1 cellular context compared by ENCODE assay signal in the genomic region with DNA sequence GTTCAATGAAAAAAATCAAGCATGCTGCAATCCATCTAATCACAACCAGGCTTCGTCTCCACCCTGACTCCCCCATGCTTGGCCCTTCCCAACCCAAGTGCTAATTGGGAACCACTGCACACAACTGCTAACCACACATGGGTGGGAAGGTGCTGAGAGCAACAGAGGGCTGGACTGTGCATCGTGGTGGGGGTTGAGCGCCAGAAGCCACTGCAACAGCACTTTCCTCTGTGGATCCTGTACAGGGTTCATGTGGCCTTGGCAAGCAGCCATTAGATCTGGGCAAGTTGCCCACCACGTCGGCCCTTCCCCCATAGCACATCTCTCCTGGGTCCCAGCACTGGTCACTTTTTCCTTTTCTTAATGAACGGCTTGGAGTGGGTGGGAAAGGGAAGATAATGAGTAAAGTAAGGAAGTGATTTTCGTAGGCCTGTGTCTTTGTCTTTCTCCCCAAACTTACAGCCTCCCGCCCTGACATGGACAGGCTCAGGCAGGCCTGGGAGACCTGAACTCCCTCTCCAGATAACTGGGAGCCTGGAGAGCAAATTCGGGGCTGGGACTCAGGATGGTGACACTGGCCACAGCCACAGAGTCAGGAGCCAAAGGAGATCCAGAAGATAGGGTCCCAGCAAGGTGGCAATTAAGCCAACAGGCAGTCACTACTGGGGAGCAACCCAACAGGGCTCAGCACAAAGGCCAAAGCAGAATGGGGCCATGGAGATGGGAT.
TF ChIP-seq lines count a peak whose summit lies in the region.

No MANE protein-coding gene starts in this region.

TF ChIP-seq in HepG2, 621 proteins besides CTCF, POLR2A, EP300 and RAD21 (continued from another document and continues in another):
- TF ChIP-seq, protein P1, sequence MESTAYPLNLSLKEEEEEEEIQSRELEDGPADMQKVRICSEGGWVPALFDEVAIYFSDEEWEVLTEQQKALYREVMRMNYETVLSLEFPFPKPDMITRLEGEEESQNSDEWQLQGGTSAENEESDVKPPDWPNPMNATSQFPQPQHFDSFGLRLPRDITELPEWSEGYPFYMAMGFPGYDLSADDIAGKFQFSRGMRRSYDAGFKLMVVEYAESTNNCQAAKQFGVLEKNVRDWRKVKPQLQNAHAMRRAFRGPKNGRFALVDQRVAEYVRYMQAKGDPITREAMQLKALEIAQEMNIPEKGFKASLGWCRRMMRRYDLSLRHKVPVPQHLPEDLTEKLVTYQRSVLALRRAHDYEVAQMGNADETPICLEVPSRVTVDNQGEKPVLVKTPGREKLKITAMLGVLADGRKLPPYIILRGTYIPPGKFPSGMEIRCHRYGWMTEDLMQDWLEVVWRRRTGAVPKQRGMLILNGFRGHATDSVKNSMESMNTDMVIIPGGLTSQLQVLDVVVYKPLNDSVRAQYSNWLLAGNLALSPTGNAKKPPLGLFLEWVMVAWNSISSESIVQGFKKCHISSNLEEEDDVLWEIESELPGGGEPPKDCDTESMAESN (CRISPR knock-in tag; conservative IDR thresholded peaks at IDR 0.05), result no peak
- TF ChIP-seq ZNF331 (CRISPR knock-in tag; IDR thresholded peaks at IDR 0.05) (no peak), ESRRA (CRISPR knock-in tag; IDR thresholded peaks at IDR 0.05; ENCODE audit: low read depth) (no peak), SMC3 (IDR thresholded peaks at IDR 0.05; ENCODE audit: low read length) (no peak), MEF2D (CRISPR knock-in tag; IDR thresholded peaks at IDR 0.05) (no peak), TEAD2 (CRISPR knock-in tag; IDR thresholded peaks at IDR 0.05) (no peak), ZNF776 (CRISPR knock-in tag; IDR thresholded peaks at IDR 0.05) (no peak), ARHGAP35 (CRISPR knock-in tag; IDR thresholded peaks at IDR 0.05; ENCODE audit: borderline replicate concordance) (no peak), YEATS4 (CRISPR knock-in tag; IDR thresholded peaks at IDR 0.05; ENCODE audit: borderline replicate concordance) (no peak), NR2F6 (IDR thresholded peaks at IDR 0.05) (no peak), NR2F6 (CRISPR knock-in tag; IDR thresholded peaks at IDR 0.05) (peak; percentile 30; the same call in 1 of the 2 replicates), PPARG (CRISPR knock-in tag; conservative IDR thresholded peaks at IDR 0.05) (no peak), RBFOX2 (IDR thresholded peaks at IDR 0.05; ENCODE audit: low read depth, low read length) (no peak), FOXM1 (CRISPR knock-in tag; IDR thresholded peaks at IDR 0.05) (no peak), PHB2 (IDR thresholded peaks at IDR 0.05; ENCODE audit: partially characterized antibody) (no peak), ZNF724P (CRISPR knock-in tag; IDR thresholded peaks at IDR 0.05; ENCODE audit: borderline replicate concordance) (0 out of 2 replicates have a peak, but pooled peaks have one; percentile 15), HHEX (CRISPR knock-in tag; IDR thresholded peaks at IDR 0.05) (no peak), HNF4A (CRISPR knock-in tag; IDR thresholded peaks at IDR 0.05) (peak; percentile 60), HNRNPK (IDR thresholded peaks at IDR 0.05; ENCODE audit: low read depth, low read length, poor library complexity, severe bottlenecking) (no peak), RFXAP (CRISPR knock-in tag; IDR thresholded peaks at IDR 0.05; ENCODE audit: borderline replicate concordance) (no peak), SMARCC2 (IDR thresholded peaks at IDR 0.05) (no peak), MEIS2 (CRISPR knock-in tag; IDR thresholded peaks at IDR 0.05) (no peak), TCF7 (IDR thresholded peaks at IDR 0.05; ENCODE audit: low read depth) (no peak), SALL1 (CRISPR knock-in tag; IDR thresholded peaks at IDR 0.05) (peak; percentile 69; the same call in 1 of the 2 replicates), ZNF33B (CRISPR knock-in tag; IDR thresholded peaks at IDR 0.05) (0 out of 2 replicates have a peak, but pooled peaks have one; percentile 40), ZNF17 (CRISPR knock-in tag; IDR thresholded peaks at IDR 0.05) (no peak), RAD51 (IDR thresholded peaks at IDR 0.05; ENCODE audit: borderline replicate concordance) (no peak), ZNF496 (CRISPR knock-in tag; IDR thresholded peaks at IDR 0.05; ENCODE audit: insufficient replicate concordance) (no peak), SPEN (CRISPR knock-in tag; IDR thresholded peaks at IDR 0.05; ENCODE audit: low read depth) (no peak), PRMT3 (CRISPR knock-in tag; IDR thresholded peaks at IDR 0.05; ENCODE audit: borderline replicate concordance, low read depth) (no peak), MZF1 (CRISPR knock-in tag; IDR thresholded peaks at IDR 0.05; ENCODE audit: borderline replicate concordance) (no peak), MTF2 (CRISPR knock-in tag; IDR thresholded peaks at IDR 0.05; ENCODE audit: borderline replicate concordance) (no peak), NAIF1 (CRISPR knock-in tag; IDR thresholded peaks at IDR 0.05; ENCODE audit: borderline replicate concordance) (no peak)
- TF ChIP-seq, protein P2, sequence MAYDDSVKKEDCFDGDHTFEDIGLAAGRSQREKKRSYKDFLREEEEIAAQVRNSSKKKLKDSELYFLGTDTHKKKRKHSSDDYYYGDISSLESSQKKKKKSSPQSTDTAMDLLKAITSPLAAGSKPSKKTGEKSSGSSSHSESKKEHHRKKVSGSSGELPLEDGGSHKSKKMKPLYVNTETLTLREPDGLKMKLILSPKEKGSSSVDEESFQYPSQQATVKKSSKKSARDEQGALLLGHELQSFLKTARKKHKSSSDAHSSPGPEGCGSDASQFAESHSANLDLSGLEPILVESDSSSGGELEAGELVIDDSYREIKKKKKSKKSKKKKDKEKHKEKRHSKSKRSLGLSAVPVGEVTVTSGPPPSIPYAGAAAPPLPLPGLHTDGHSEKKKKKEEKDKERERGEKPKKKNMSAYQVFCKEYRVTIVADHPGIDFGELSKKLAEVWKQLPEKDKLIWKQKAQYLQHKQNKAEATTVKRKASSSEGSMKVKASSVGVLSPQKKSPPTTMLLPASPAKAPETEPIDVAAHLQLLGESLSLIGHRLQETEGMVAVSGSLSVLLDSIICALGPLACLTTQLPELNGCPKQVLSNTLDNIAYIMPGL (CRISPR knock-in tag; IDR thresholded peaks at IDR 0.05; ENCODE audit: borderline replicate concordance in 1 of 2, low read depth in 1 of 2), result no peak
- TF ChIP-seq, protein P3, sequence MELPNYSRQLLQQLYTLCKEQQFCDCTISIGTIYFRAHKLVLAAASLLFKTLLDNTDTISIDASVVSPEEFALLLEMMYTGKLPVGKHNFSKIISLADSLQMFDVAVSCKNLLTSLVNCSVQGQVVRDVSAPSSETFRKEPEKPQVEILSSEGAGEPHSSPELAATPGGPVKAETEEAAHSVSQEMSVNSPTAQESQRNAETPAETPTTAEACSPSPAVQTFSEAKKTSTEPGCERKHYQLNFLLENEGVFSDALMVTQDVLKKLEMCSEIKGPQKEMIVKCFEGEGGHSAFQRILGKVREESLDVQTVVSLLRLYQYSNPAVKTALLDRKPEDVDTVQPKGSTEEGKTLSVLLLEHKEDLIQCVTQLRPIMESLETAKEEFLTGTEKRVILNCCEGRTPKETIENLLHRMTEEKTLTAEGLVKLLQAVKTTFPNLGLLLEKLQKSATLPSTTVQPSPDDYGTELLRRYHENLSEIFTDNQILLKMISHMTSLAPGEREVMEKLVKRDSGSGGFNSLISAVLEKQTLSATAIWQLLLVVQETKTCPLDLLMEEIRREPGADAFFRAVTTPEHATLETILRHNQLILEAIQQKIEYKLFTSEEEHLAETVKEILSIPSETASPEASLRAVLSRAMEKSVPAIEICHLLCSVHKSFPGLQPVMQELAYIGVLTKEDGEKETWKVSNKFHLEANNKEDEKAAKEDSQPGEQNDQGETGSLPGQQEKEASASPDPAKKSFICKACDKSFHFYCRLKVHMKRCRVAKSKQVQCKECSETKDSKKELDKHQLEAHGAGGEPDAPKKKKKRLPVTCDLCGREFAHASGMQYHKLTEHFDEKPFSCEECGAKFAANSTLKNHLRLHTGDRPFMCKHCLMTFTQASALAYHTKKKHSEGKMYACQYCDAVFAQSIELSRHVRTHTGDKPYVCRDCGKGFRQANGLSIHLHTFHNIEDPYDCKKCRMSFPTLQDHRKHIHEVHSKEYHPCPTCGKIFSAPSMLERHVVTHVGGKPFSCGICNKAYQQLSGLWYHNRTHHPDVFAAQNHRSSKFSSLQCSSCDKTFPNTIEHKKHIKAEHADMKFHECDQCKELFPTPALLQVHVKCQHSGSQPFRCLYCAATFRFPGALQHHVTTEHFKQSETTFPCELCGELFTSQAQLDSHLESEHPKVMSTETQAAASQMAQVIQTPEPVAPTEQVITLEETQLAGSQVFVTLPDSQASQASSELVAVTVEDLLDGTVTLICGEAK (IDR thresholded peaks at IDR 0.05), result no peak
- TF ChIP-seq, protein P3 (CRISPR knock-in tag; IDR thresholded peaks at IDR 0.05), result no peak
- TF ChIP-seq, protein P4, sequence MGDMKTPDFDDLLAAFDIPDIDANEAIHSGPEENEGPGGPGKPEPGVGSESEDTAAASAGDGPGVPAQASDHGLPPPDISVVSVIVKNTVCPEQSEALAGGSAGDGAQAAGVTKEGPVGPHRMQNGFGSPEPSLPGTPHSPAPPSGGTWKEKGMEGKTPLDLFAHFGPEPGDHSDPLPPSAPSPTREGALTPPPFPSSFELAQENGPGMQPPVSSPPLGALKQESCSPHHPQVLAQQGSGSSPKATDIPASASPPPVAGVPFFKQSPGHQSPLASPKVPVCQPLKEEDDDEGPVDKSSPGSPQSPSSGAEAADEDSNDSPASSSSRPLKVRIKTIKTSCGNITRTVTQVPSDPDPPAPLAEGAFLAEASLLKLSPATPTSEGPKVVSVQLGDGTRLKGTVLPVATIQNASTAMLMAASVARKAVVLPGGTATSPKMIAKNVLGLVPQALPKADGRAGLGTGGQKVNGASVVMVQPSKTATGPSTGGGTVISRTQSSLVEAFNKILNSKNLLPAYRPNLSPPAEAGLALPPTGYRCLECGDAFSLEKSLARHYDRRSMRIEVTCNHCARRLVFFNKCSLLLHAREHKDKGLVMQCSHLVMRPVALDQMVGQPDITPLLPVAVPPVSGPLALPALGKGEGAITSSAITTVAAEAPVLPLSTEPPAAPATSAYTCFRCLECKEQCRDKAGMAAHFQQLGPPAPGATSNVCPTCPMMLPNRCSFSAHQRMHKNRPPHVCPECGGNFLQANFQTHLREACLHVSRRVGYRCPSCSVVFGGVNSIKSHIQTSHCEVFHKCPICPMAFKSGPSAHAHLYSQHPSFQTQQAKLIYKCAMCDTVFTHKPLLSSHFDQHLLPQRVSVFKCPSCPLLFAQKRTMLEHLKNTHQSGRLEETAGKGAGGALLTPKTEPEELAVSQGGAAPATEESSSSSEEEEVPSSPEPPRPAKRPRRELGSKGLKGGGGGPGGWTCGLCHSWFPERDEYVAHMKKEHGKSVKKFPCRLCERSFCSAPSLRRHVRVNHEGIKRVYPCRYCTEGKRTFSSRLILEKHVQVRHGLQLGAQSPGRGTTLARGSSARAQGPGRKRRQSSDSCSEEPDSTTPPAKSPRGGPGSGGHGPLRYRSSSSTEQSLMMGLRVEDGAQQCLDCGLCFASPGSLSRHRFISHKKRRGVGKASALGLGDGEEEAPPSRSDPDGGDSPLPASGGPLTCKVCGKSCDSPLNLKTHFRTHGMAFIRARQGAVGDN (CRISPR knock-in tag; IDR thresholded peaks at IDR 0.05), result peak; percentile 39; the same call in 1 of the 2 replicates
- TF ChIP-seq, protein P5, sequence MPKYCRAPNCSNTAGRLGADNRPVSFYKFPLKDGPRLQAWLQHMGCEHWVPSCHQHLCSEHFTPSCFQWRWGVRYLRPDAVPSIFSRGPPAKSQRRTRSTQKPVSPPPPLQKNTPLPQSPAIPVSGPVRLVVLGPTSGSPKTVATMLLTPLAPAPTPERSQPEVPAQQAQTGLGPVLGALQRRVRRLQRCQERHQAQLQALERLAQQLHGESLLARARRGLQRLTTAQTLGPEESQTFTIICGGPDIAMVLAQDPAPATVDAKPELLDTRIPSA (CRISPR knock-in tag; IDR thresholded peaks at IDR 0.05; ENCODE audit: borderline replicate concordance), result no peak
- TF ChIP-seq, protein P6, sequence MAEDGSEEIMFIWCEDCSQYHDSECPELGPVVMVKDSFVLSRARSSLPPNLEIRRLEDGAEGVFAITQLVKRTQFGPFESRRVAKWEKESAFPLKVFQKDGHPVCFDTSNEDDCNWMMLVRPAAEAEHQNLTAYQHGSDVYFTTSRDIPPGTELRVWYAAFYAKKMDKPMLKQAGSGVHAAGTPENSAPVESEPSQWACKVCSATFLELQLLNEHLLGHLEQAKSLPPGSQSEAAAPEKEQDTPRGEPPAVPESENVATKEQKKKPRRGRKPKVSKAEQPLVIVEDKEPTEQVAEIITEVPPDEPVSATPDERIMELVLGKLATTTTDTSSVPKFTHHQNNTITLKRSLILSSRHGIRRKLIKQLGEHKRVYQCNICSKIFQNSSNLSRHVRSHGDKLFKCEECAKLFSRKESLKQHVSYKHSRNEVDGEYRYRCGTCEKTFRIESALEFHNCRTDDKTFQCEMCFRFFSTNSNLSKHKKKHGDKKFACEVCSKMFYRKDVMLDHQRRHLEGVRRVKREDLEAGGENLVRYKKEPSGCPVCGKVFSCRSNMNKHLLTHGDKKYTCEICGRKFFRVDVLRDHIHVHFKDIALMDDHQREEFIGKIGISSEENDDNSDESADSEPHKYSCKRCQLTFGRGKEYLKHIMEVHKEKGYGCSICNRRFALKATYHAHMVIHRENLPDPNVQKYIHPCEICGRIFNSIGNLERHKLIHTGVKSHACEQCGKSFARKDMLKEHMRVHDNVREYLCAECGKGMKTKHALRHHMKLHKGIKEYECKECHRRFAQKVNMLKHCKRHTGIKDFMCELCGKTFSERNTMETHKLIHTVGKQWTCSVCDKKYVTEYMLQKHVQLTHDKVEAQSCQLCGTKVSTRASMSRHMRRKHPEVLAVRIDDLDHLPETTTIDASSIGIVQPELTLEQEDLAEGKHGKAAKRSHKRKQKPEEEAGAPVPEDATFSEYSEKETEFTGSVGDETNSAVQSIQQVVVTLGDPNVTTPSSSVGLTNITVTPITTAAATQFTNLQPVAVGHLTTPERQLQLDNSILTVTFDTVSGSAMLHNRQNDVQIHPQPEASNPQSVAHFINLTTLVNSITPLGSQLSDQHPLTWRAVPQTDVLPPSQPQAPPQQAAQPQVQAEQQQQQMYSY (CRISPR knock-in tag; IDR thresholded peaks at IDR 0.05), result no peak
